In the genomic region with DNA sequence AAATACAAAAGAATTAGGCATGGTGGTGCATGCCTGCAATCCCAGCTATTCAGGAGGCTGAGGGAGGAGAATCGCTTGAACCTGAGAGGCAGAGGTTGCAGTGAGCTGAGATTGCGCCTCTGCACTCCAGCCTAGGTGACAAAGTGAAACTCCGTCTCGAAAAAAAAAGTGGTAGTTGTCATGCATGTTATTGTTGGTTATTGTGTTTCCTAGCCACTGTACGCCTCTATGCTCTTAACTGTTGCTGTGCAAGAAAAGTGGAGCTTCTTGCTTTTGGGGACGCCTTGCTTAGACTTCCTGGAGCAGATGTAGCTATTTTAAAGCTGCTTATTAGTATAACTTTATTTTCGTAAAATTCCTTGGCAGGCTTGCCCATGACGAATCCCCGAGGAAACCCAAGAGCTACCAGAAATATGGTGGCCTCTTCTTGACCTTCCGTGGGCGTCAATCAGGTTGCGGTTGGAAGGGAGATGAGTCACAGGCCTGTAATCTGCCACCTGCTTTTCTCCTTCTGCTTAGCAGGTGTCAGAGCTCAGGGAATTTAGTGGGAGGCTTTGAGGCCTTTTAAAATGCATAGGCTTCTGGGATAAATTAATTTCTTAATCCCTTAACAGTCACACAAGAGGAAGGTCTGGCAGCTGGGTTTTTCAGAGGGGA, we compare ENCODE assay signal across 8 cellular contexts. TPM values are rescaled to one million over a fixed set of nuclear protein-coding genes. Genes with fewer than 3 reads are reported as not detected.
DNase-seq lines count a peak whose midpoint lies in the region; ATAC-seq and TF ChIP-seq lines count a peak whose summit lies in the region.

No MANE protein-coding gene starts in this region.

- ATAC-seq in GM19468 (IDR thresholded peaks at IDR 0.05; ENCODE audit: extremely low read depth, unreplicated experiment) = peak; percentile 72
- ATAC-seq in HG03520 (IDR thresholded peaks at IDR 0.05; ENCODE audit: unreplicated experiment) = peak; percentile 93

- no peaks in the 10 kb centered on the region for H3K27me3 Mint-ChIP-seq in CD4-positive, alpha-beta memory T cell

- no peaks in the 10 kb centered on the region for H3K36me3 ChIP-seq in CD4-positive, alpha-beta memory T cell (ENCODE audit: insufficient read depth, low read length)
- H3K36me3 ChIP-seq in adrenal gland (replicated peaks in 1 of 2) (no peaks in the 10 kb centered on the region), sigmoid colon (no peaks in the 10 kb centered on the region)

- no peaks in the 10 kb centered on the region for H3K36me3 Mint-ChIP-seq in CD4-positive, alpha-beta memory T cell

- POLR2A ChIA-PET in CD4-positive, alpha-beta memory T cell (lab: Charles Lee; ENCODE audit: partially characterized antibody) = interaction anchor here (0.5 to 3.3 kb wide), 14 partner anchors 12 to 335 kb away, joined by 3 to 56 read pairs (median 4); a partner anchor contains a TSS

- peak overlapping the region in 1 of 2 donors; percentile 23 for H3K4me3 ChIP-seq in CD4-positive, alpha-beta memory T cell (ENCODE audit: low read length in 2 of 2)
- H3K4me3 ChIP-seq in adrenal gland (no peak overlapping the region), sigmoid colon (no peak overlapping the region)

- TF ChIP-seq CTCF in adrenal gland (IDR thresholded peaks at IDR 0.05) = no peak
- TF ChIP-seq CTCF in sigmoid colon (IDR thresholded peaks at IDR 0.05) = no peak

- H3K9me3 Mint-ChIP-seq in CD4-positive, alpha-beta memory T cell = no peaks in the 10 kb centered on the region

- CTCF ChIA-PET in CD4-positive, alpha-beta memory T cell (lab: Charles Lee; ENCODE audit: partially characterized antibody) = interaction anchor here (0.8 to 2.3 kb wide), 10 partner anchors 10 to 334 kb away, joined by 3 to 17 read pairs (median 4); a partner anchor contains a TSS

- intact Hi-C loops in CD4-positive, alpha-beta memory T cell (cut with micrococcal nuclease) = loop anchor here (1.0 kb wide), 3 partner anchors 53 to 335 kb away; a partner anchor contains a TSS
- intact Hi-C loops in adrenal gland (cut with DNase I) = no loop called here
- intact Hi-C loops in sigmoid colon (cut with DNase I) = no loop called here

- peak overlapping the region; percentile 42 to 85 (median 78) for H3K4me3 Mint-ChIP-seq in CD4-positive, alpha-beta memory T cell

- TF ChIP-seq POLR2A in adrenal gland (IDR thresholded peaks at IDR 0.05) (no peak), sigmoid colon (IDR thresholded peaks at IDR 0.05) (no peak)

- H3K9me3 ChIP-seq in CD4-positive, alpha-beta memory T cell (ENCODE audit: control insufficient read depth in 1 of 2, low read length in 2 of 2) = no peaks in the 10 kb centered on the region
- H3K9me3 ChIP-seq in adrenal gland (replicated peaks in 1 of 3) (no peaks in the 10 kb centered on the region), sigmoid colon (no peaks in the 10 kb centered on the region)

- H3K27me3 ChIP-seq in CD4-positive, alpha-beta memory T cell (ENCODE audit: insufficient read depth, low read length) = no peaks in the 10 kb centered on the region
- no peaks in the 10 kb centered on the region for H3K27me3 ChIP-seq in adrenal gland
- H3K27me3 ChIP-seq in sigmoid colon = no peaks in the 10 kb centered on the region

- H3K27ac Mint-ChIP-seq in CD4-positive, alpha-beta memory T cell = peak overlapping the region; percentile 96 to 99 (median 97)

- peak; percentile 63 to 89 (median 71) for DNase-seq in CD4-positive, alpha-beta memory T cell
- peak; percentile 71 for DNase-seq in SKM-1 (lab: John Stamatoyannopoulos, UW; ENCODE audit: unreplicated experiment)
- DNase-seq in adrenal gland = peak in 6 of 7 donors; percentile 50 to 77 (median 58)
- peak; percentile 59 for DNase-seq in left kidney (ENCODE audit: low read depth, low spot score)
- peak; percentile 27 to 34 for DNase-seq in stimulated activated CD8-positive, alpha-beta memory T cell treated with anti-CD3 and anti-CD28 coated beads, Interleukin-15, amount 100 ng/mL, for 4 hours (ENCODE audit: low read depth in 2 of 2)
- no peak for DNase-seq in sigmoid colon

- H3K4me1 Mint-ChIP-seq in CD4-positive, alpha-beta memory T cell = peaks cover 18 to 37% (median 22%) of the 10 kb centered on the region in 4 donors

- peak in 1 of 4 donors; percentile 11 for TF ChIP-seq EP300 in sigmoid colon (IDR thresholded peaks at IDR 0.05)

- H3K4me1 ChIP-seq in CD4-positive, alpha-beta memory T cell (ENCODE audit: insufficient read depth, low read length) = peaks cover 29% of the 10 kb centered on the region
- no peaks in the 10 kb centered on the region for H3K4me1 ChIP-seq in adrenal gland (replicated peaks in 1 of 2)
- H3K4me1 ChIP-seq in sigmoid colon = no peaks in the 10 kb centered on the region

- 48 to 64% (median 51%) methylated on average over 12 of the region's 12 CpGs for WGBS in adrenal gland, 4 donors
- WGBS in sigmoid colon, 2 donors = 35 to 73% methylated on average over 12 of the region's 12 CpGs

- peak overlapping the region; percentile 48 for H3K27ac ChIP-seq in CD4-positive, alpha-beta memory T cell (ENCODE audit: low read depth, low read length)
- H3K27ac ChIP-seq in adrenal gland (no peak overlapping the region), sigmoid colon (peak overlapping the region in 2 of 4 donors; percentile 38 to 41)

RNA-seq across cellular contexts. Expression of a gene that starts 17.3 kb away (rescaled TPM):
- total RNA-seq in CD4-positive, alpha-beta memory T cell = 1 to 10 TPM; 1.2 to 1.7 TPM
- polyA plus RNA-seq in CD4-positive, alpha-beta memory T cell = under 1 TPM in 1 of 2 donors, not detected in 1; 0.10 TPM
- under 1 TPM in 6 of 8 donors, not detected in 2; 0.44 to 0.83 (median 0.79) TPM for total RNA-seq in adrenal gland
- polyA plus RNA-seq in adrenal gland = under 1 TPM; 0.17 to 0.48 (median 0.42) TPM
- total RNA-seq in sigmoid colon = 1 to 10 TPM in 2 of 4 donors, under 1 TPM in 2; 0.36 to 2.8 (median 1.2) TPM
- under 1 TPM in 1 of 3 donors, not detected in 2; 0.52 TPM for polyA plus RNA-seq in sigmoid colon

RNA-seq across cellular contexts. Expression of a gene that starts 54.7 kb away (rescaled TPM):
- total RNA-seq in CD4-positive, alpha-beta memory T cell = 10 to 100 TPM; 21.9 to 22.6 TPM
- polyA plus RNA-seq in CD4-positive, alpha-beta memory T cell = 10 to 100 TPM; 34.1 to 53.8 TPM
- 10 to 100 TPM; 27.9 to 55.4 (median 37.9) TPM for total RNA-seq in adrenal gland
- 10 to 100 TPM; 18.4 to 65.6 (median 22.4) TPM for polyA plus RNA-seq in adrenal gland
- total RNA-seq in sigmoid colon = 10 to 100 TPM; 29.5 to 36.7 (median 33.8) TPM
- 10 to 100 TPM; 31.6 to 50.4 (median 40.8) TPM for polyA plus RNA-seq in sigmoid colon
